ENCODE assay signal across 1 cellular context in genomic region chr11:47642099-47642855, GRCh38.
TF ChIP-seq lines count a peak whose summit lies in the region.

Gene MTCH2, minus strand, starts transcription at chr11:47642559. Its CDS starts 94 bp downstream, at chr11:47642465.

TF ChIP-seq in HepG2, 621 proteins besides CTCF, POLR2A, EP300 and RAD21 (continued from another document and continues in another):
- TF ChIP-seq ZNF276 (CRISPR knock-in tag; IDR thresholded peaks at IDR 0.05; ENCODE audit: low read depth) (no peak), CEBPG (CRISPR knock-in tag; IDR thresholded peaks at IDR 0.05) (no peak), SMARCC2 (IDR thresholded peaks at IDR 0.05) (no peak), BCL6 (CRISPR knock-in tag; IDR thresholded peaks at IDR 0.05) (peak; percentile 33; the same call in 1 of the 2 replicates), ESRRA (CRISPR knock-in tag; IDR thresholded peaks at IDR 0.05; ENCODE audit: low read depth) (peak; percentile 93), STAT5B (CRISPR knock-in tag; IDR thresholded peaks at IDR 0.05) (no peak), ZNF563 (CRISPR knock-in tag; IDR thresholded peaks at IDR 0.05) (peak; percentile 75; the same call in 1 of the 2 replicates), ZNF20 (CRISPR knock-in tag; IDR thresholded peaks at IDR 0.05) (no peak), HIVEP1 (CRISPR knock-in tag; IDR thresholded peaks at IDR 0.05) (no peak; the same call in 1 of the 2 replicates), ZNF225 (CRISPR knock-in tag; IDR thresholded peaks at IDR 0.05) (no peak), TBP (CRISPR knock-in tag; IDR thresholded peaks at IDR 0.05) (no peak), MLLT10 (CRISPR knock-in tag; IDR thresholded peaks at IDR 0.05) (0 out of 2 replicates have a peak, but pooled peaks have one; percentile 68), NR2F6 (IDR thresholded peaks at IDR 0.05) (no peak), NR2F6 (CRISPR knock-in tag; IDR thresholded peaks at IDR 0.05) (no peak), CSRNP2 (CRISPR knock-in tag; conservative IDR thresholded peaks at IDR 0.05; ENCODE audit: low read depth) (no peak), TFE3 (CRISPR knock-in tag; IDR thresholded peaks at IDR 0.05) (peak; percentile 87), ZNF616 (CRISPR knock-in tag; IDR thresholded peaks at IDR 0.05; ENCODE audit: low read depth) (no peak), ZNF746 (CRISPR knock-in tag; IDR thresholded peaks at IDR 0.05) (peak; percentile 75), MATR3 (CRISPR knock-in tag; IDR thresholded peaks at IDR 0.05) (no peak), MTA3 (CRISPR knock-in tag; IDR thresholded peaks at IDR 0.05) (no peak), GRHL1 (CRISPR knock-in tag; conservative IDR thresholded peaks at IDR 0.05) (no peak), JARID2 (CRISPR knock-in tag; IDR thresholded peaks at IDR 0.05; ENCODE audit: insufficient replicate concordance) (no peak), MAFF (IDR thresholded peaks at IDR 0.05; ENCODE audit: low read depth, low read length) (no peak), POLR2AphosphoS5 (IDR thresholded peaks at IDR 0.05; ENCODE audit: low read depth, low read length) (peak; percentile 87), AHR (CRISPR knock-in tag; IDR thresholded peaks at IDR 0.05) (0 out of 2 replicates have a peak, but pooled peaks have one; percentile 29), KAT7 (CRISPR knock-in tag; IDR thresholded peaks at IDR 0.05; ENCODE audit: borderline replicate concordance) (peak; percentile 91; the same call in 1 of the 2 replicates), ZZZ3 (CRISPR knock-in tag; IDR thresholded peaks at IDR 0.05; ENCODE audit: borderline replicate concordance) (no peak), NFE2 (CRISPR knock-in tag; IDR thresholded peaks at IDR 0.05) (no peak), TAF15 (IDR thresholded peaks at IDR 0.05; ENCODE audit: low read depth, low read length, poor library complexity, severe bottlenecking) (peak; percentile 73), ZNF766 (CRISPR knock-in tag; IDR thresholded peaks at IDR 0.05; ENCODE audit: borderline replicate concordance) (peak; percentile 89; the same call in 1 of the 2 replicates), E2F5 (CRISPR knock-in tag; conservative IDR thresholded peaks at IDR 0.05) (0 out of 2 replicates have a peak, but pooled peaks have one; percentile 21), ZNF788 (CRISPR knock-in tag; IDR thresholded peaks at IDR 0.05; ENCODE audit: borderline replicate concordance) (peak; percentile 79; the same call in 1 of the 2 replicates), IRF1 (CRISPR knock-in tag; IDR thresholded peaks at IDR 0.05; ENCODE audit: low read depth) (no peak), ZNF605 (CRISPR knock-in tag; IDR thresholded peaks at IDR 0.05) (peak; percentile 95), ZNF121 (CRISPR knock-in tag; IDR thresholded peaks at IDR 0.05) (peak; percentile 70), DBP (CRISPR knock-in tag; IDR thresholded peaks at IDR 0.05; ENCODE audit: not compliant biosample characterization) (peak; percentile 48), AHDC1 (CRISPR knock-in tag; IDR thresholded peaks at IDR 0.05; ENCODE audit: borderline replicate concordance) (0 out of 2 replicates have a peak, but pooled peaks have one; percentile 15), NRL (CRISPR knock-in tag; IDR thresholded peaks at IDR 0.05; ENCODE audit: borderline replicate concordance) (peak; percentile 86), ZC3H13 (CRISPR knock-in tag; IDR thresholded peaks at IDR 0.05) (no peak), SRF (IDR thresholded peaks at IDR 0.05; ENCODE audit: low read depth, low read length) (no peak), TFDP1 (CRISPR knock-in tag; IDR thresholded peaks at IDR 0.05; ENCODE audit: borderline replicate concordance) (peak; percentile 89; the same call in 1 of the 2 replicates), HOXA7 (CRISPR knock-in tag; IDR thresholded peaks at IDR 0.05) (no peak), KMT2A (CRISPR knock-in tag; IDR thresholded peaks at IDR 0.05) (peak; percentile 84; the same call in 1 of the 2 replicates), GLI4 (CRISPR knock-in tag; IDR thresholded peaks at IDR 0.05; ENCODE audit: borderline replicate concordance) (peak; percentile 97; the same call in 1 of the 2 replicates), MTF2 (CRISPR knock-in tag; IDR thresholded peaks at IDR 0.05; ENCODE audit: borderline replicate concordance) (no peak), E2F1 (CRISPR knock-in tag; IDR thresholded peaks at IDR 0.05) (peak; percentile 86)
